In genomic region chr3:100086401-100086800, GRCh38 we compare ENCODE assay signal across 1 cellular context.
TF ChIP-seq lines count a peak whose summit lies in the region.

No MANE protein-coding gene starts in this region.

TF ChIP-seq in HepG2, 621 proteins besides CTCF, POLR2A, EP300 and RAD21 (continued from another document):
- TF ChIP-seq PLSCR1 (CRISPR knock-in tag; IDR thresholded peaks at IDR 0.05; ENCODE audit: borderline replicate concordance) (no peak), KAT7 (CRISPR knock-in tag; IDR thresholded peaks at IDR 0.05; ENCODE audit: borderline replicate concordance) (no peak), XBP1 (CRISPR knock-in tag; IDR thresholded peaks at IDR 0.05) (no peak)
